ENCODE assay signal across 17 cellular contexts in the genomic region with DNA sequence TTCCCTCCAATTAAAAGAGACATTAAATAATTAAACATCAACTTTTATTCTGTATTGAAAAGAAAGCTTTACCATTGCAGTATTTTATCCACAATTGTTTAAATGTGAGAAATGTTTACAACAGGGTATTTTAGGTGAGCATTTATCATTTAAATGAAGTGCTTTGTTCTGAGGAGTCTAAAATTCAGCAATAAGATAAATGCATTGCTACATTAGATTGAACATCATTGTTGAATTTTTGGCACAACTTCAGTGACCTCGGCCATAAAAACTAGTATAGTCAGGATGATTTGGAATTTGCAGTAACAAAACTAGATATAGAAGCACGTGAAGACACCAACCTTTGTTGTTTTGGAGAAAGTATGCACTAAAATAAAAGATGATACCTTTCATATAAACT.
DNase-seq lines count a peak whose midpoint lies in the region; ATAC-seq and TF ChIP-seq lines count a peak whose summit lies in the region.
"Had no signal": no experiment of that assay in that cellular context is flagged by ENCODE, and none has a peak within 500 bp of the region (broad histone marks: within the 10 kb centered on the region; RNA-seq: fewer than 3 reads in every experiment).

No MANE protein-coding gene starts in this region.

- no peaks in the 10 kb centered on the region for H3K9me3 ChIP-seq in left ventricle myocardium inferior (replicated peaks)
- no peaks in the 10 kb centered on the region for H3K9me3 ChIP-seq in lower lobe of right lung
- no peaks in the 10 kb centered on the region for H3K9me3 ChIP-seq in WERI-Rb-1 (ENCODE audit: severe bottlenecking)

- H3K4me1 ChIP-seq in left ventricle myocardium inferior = peaks cover 59% of the 10 kb centered on the region
- H3K4me1 ChIP-seq in lower lobe of right lung = no peaks in the 10 kb centered on the region
- H3K4me1 ChIP-seq: parathyroid adenoma had no signal

- peak overlapping the region; percentile 44 for H3K4me3 Mint-ChIP-seq in type B pancreatic cell
- H3K4me3 Mint-ChIP-seq in activated T-cell treated with anti-CD3 and anti-CD28 coated beads, Interleukin-2, amount 50 U/mL, for 4 hours = no peak overlapping the region
- H3K4me3 Mint-ChIP-seq: activated T-cell treated with anti-CD3 and anti-CD28 coated beads, Interleukin-2, amount 50 U/mL, for 24 hours had no signal

- H3K4me1 Mint-ChIP-seq in type B pancreatic cell (ENCODE audit: unreplicated experiment) = peaks cover 30% of the 10 kb centered on the region
- H3K4me1 Mint-ChIP-seq in activated T-cell treated with anti-CD3 and anti-CD28 coated beads, Interleukin-2, amount 50 U/mL, for 4 hours (ENCODE audit: low read depth) = no peaks in the 10 kb centered on the region

- TF ChIP-seq CTCF in left ventricle myocardium inferior (IDR thresholded peaks at IDR 0.05; ENCODE audit: borderline replicate concordance) (no peak), lower lobe of right lung (IDR thresholded peaks at IDR 0.05) (no peak), type B pancreatic cell (conservative IDR thresholded peaks at IDR 0.05) (no peak), WERI-Rb-1 (IDR thresholded peaks at IDR 0.05; ENCODE audit: low read depth, low read length) (no peak)

- H3K36me3 Mint-ChIP-seq in type B pancreatic cell = no peaks in the 10 kb centered on the region
- H3K36me3 Mint-ChIP-seq in activated T-cell treated with anti-CD3 and anti-CD28 coated beads, Interleukin-2, amount 50 U/mL, for 4 hours (ENCODE audit: insufficient read depth) = no peaks in the 10 kb centered on the region

- no peak for ATAC-seq in lower lobe of right lung
- no peak for ATAC-seq in activated T-cell treated with anti-CD3 and anti-CD28 coated beads, Interleukin-2, amount 50 U/mL, for 4 hours

- no peaks in the 10 kb centered on the region for H3K9me3 Mint-ChIP-seq in type B pancreatic cell
- H3K9me3 Mint-ChIP-seq in activated T-cell treated with anti-CD3 and anti-CD28 coated beads, Interleukin-2, amount 50 U/mL, for 4 hours = no peaks in the 10 kb centered on the region
- H3K9me3 Mint-ChIP-seq: activated T-cell treated with anti-CD3 and anti-CD28 coated beads, Interleukin-2, amount 50 U/mL, for 24 hours had no signal

- H3K4me3 ChIP-seq in left ventricle myocardium inferior (peak overlapping the region; percentile 69), lower lobe of right lung (peak overlapping the region; percentile 4), WERI-Rb-1 (ENCODE audit: low read depth, low read length) (no peak overlapping the region)

- H3K27ac Mint-ChIP-seq in type B pancreatic cell = no peak overlapping the region
- H3K27ac Mint-ChIP-seq: activated T-cell treated with anti-CD3 and anti-CD28 coated beads, Interleukin-2, amount 50 U/mL, for 24 hours had no signal

- DNase-seq in left ventricle myocardium inferior (no peak), cardiac septum (ENCODE audit: low spot score) (no peak), caudate nucleus (lab: John Stamatoyannopoulos, UW) (peak in 1 of 61 donors; percentile 2), lower lobe of right lung (no peak), type B pancreatic cell (ENCODE audit: extremely low spot score, unreplicated experiment) (no peak), RPMI8226 (no peak), WERI-Rb-1 (no peak)
- no peak for DNase-seq in activated T-cell treated with anti-CD3 and anti-CD28 coated beads, Interleukin-2, amount 50 U/mL, for 4 hours
- DNase-seq: activated CD4-positive, alpha-beta T cell treated with anti-CD3 and anti-CD28 coated beads for 48 hours; activated T-cell treated with anti-CD3 and anti-CD28 coated beads, Interleukin-2, amount 50 U/mL, for 24 hours; anterior cingulate cortex; mesendoderm; NCI-H1417 treated with DMSO at 0.1 percent for 48 hours; NCI-H524; stimulated activated CD4-positive, alpha-beta T cell treated with anti-CD3 and anti-CD28 coated beads, Interleukin-2, amount 100 ng/mL, for 24 hours; T-helper 2 cell had no signal

- H3K27me3 ChIP-seq in left ventricle myocardium inferior (ENCODE audit: low read depth) = no peaks in the 10 kb centered on the region
- no peaks in the 10 kb centered on the region for H3K27me3 ChIP-seq in lower lobe of right lung (ENCODE audit: low read depth)
- peaks cover 14% of the 10 kb centered on the region for H3K27me3 ChIP-seq in WERI-Rb-1 (ENCODE audit: insufficient read depth, low read depth, severe bottlenecking)

- H3K36me3 ChIP-seq in left ventricle myocardium inferior = no peaks in the 10 kb centered on the region
- H3K36me3 ChIP-seq in lower lobe of right lung = no peaks in the 10 kb centered on the region
- H3K36me3 ChIP-seq in WERI-Rb-1 = no peaks in the 10 kb centered on the region

- H3K27me3 Mint-ChIP-seq in type B pancreatic cell = no peaks in the 10 kb centered on the region
- H3K27me3 Mint-ChIP-seq in activated T-cell treated with anti-CD3 and anti-CD28 coated beads, Interleukin-2, amount 50 U/mL, for 4 hours (ENCODE audit: low read depth) = no peaks in the 10 kb centered on the region
- H3K27me3 Mint-ChIP-seq: activated T-cell treated with anti-CD3 and anti-CD28 coated beads, Interleukin-2, amount 50 U/mL, for 24 hours had no signal

- H3K27ac ChIP-seq in left ventricle myocardium inferior (replicated peaks) = peak overlapping the region; percentile 92
- peak overlapping the region; percentile 56 for H3K27ac ChIP-seq in caudate nucleus (ENCODE audit: low read depth, low read length)
- no peak overlapping the region for H3K27ac ChIP-seq in lower lobe of right lung
- no peak overlapping the region for H3K27ac ChIP-seq in WERI-Rb-1
- H3K27ac ChIP-seq: parathyroid adenoma had no signal

- intact Hi-C loops in left ventricle myocardium inferior (cut with micrococcal nuclease) = loop anchor here (5.0 kb wide), 1 partner anchor 115 kb away; no protein-coding TSS in a partner anchor
- intact Hi-C loops in cardiac septum (cut with DNase I) = loop anchor here (5.0 to 10.0 kb wide), 3 partner anchors 35 to 338 kb away; no protein-coding TSS in a partner anchor
- intact Hi-C loops in lower lobe of right lung (cut with DNase I) = no loop called here

Comparison
In these comparisons a context has a peak if more than half of its experiments do, and no peak if none do; other contexts are left out.
1. H3K27ac ChIP-seq: peak in left ventricle myocardium inferior (single experiment) and caudate nucleus (single experiment); none in lower lobe of right lung (single experiment) and WERI-Rb-1 (single experiment).